1 cellular context compared by ENCODE assay signal in the genomic region with DNA sequence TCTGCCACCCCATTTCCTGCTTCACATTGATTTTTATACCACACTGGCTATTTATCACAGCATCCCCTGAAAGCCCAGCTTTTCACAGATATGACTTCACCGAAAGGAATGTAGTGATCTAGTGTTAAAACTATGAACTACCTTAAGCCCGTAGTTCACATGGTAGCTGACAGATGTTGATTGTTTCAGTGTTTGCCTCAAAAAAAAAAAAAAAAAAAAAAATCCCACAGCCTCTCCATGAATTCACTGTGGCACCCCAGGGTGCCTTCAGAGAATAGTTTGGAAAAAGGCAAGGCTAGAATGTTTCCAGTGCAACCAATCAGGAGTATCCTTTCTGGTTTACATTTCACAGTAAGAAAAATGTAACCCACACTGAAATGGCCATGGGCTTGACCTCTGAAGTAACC.
TF ChIP-seq lines count a peak whose summit lies in the region.

No MANE protein-coding gene starts in this region.

TF ChIP-seq in GM23338, 12 proteins besides CTCF, POLR2A, EP300 and RAD21 (continued from another document):
- TF ChIP-seq NANOG (IDR thresholded peaks at IDR 0.05; ENCODE audit: borderline replicate concordance) = no peak
- no peak for TF ChIP-seq CREB1 (CRISPR knock-in tag; IDR thresholded peaks at IDR 0.05; ENCODE audit: low read depth)
- no peak for TF ChIP-seq EZH2phosphoT487 (IDR thresholded peaks at IDR 0.05; ENCODE audit: unreplicated experiment)
- TF ChIP-seq POLR2AphosphoS5 (IDR thresholded peaks at IDR 0.05; ENCODE audit: low read depth) = no peak
- TF ChIP-seq, protein P1, sequence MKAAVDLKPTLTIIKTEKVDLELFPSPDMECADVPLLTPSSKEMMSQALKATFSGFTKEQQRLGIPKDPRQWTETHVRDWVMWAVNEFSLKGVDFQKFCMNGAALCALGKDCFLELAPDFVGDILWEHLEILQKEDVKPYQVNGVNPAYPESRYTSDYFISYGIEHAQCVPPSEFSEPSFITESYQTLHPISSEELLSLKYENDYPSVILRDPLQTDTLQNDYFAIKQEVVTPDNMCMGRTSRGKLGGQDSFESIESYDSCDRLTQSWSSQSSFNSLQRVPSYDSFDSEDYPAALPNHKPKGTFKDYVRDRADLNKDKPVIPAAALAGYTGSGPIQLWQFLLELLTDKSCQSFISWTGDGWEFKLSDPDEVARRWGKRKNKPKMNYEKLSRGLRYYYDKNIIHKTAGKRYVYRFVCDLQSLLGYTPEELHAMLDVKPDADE (IDR thresholded peaks at IDR 0.05) = no peak
- TF ChIP-seq, protein P2, sequence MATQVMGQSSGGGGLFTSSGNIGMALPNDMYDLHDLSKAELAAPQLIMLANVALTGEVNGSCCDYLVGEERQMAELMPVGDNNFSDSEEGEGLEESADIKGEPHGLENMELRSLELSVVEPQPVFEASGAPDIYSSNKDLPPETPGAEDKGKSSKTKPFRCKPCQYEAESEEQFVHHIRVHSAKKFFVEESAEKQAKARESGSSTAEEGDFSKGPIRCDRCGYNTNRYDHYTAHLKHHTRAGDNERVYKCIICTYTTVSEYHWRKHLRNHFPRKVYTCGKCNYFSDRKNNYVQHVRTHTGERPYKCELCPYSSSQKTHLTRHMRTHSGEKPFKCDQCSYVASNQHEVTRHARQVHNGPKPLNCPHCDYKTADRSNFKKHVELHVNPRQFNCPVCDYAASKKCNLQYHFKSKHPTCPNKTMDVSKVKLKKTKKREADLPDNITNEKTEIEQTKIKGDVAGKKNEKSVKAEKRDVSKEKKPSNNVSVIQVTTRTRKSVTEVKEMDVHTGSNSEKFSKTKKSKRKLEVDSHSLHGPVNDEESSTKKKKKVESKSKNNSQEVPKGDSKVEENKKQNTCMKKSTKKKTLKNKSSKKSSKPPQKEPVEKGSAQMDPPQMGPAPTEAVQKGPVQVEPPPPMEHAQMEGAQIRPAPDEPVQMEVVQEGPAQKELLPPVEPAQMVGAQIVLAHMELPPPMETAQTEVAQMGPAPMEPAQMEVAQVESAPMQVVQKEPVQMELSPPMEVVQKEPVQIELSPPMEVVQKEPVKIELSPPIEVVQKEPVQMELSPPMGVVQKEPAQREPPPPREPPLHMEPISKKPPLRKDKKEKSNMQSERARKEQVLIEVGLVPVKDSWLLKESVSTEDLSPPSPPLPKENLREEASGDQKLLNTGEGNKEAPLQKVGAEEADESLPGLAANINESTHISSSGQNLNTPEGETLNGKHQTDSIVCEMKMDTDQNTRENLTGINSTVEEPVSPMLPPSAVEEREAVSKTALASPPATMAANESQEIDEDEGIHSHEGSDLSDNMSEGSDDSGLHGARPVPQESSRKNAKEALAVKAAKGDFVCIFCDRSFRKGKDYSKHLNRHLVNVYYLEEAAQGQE (IDR thresholded peaks at IDR 0.05; ENCODE audit: unreplicated experiment) = no peak
- no peak for TF ChIP-seq ZNF331 (CRISPR knock-in tag; IDR thresholded peaks at IDR 0.05; ENCODE audit: low read depth)
- no peak for TF ChIP-seq EZH2 (IDR thresholded peaks at IDR 0.05; ENCODE audit: low read depth, unreplicated experiment)
- TF ChIP-seq, protein P3, sequence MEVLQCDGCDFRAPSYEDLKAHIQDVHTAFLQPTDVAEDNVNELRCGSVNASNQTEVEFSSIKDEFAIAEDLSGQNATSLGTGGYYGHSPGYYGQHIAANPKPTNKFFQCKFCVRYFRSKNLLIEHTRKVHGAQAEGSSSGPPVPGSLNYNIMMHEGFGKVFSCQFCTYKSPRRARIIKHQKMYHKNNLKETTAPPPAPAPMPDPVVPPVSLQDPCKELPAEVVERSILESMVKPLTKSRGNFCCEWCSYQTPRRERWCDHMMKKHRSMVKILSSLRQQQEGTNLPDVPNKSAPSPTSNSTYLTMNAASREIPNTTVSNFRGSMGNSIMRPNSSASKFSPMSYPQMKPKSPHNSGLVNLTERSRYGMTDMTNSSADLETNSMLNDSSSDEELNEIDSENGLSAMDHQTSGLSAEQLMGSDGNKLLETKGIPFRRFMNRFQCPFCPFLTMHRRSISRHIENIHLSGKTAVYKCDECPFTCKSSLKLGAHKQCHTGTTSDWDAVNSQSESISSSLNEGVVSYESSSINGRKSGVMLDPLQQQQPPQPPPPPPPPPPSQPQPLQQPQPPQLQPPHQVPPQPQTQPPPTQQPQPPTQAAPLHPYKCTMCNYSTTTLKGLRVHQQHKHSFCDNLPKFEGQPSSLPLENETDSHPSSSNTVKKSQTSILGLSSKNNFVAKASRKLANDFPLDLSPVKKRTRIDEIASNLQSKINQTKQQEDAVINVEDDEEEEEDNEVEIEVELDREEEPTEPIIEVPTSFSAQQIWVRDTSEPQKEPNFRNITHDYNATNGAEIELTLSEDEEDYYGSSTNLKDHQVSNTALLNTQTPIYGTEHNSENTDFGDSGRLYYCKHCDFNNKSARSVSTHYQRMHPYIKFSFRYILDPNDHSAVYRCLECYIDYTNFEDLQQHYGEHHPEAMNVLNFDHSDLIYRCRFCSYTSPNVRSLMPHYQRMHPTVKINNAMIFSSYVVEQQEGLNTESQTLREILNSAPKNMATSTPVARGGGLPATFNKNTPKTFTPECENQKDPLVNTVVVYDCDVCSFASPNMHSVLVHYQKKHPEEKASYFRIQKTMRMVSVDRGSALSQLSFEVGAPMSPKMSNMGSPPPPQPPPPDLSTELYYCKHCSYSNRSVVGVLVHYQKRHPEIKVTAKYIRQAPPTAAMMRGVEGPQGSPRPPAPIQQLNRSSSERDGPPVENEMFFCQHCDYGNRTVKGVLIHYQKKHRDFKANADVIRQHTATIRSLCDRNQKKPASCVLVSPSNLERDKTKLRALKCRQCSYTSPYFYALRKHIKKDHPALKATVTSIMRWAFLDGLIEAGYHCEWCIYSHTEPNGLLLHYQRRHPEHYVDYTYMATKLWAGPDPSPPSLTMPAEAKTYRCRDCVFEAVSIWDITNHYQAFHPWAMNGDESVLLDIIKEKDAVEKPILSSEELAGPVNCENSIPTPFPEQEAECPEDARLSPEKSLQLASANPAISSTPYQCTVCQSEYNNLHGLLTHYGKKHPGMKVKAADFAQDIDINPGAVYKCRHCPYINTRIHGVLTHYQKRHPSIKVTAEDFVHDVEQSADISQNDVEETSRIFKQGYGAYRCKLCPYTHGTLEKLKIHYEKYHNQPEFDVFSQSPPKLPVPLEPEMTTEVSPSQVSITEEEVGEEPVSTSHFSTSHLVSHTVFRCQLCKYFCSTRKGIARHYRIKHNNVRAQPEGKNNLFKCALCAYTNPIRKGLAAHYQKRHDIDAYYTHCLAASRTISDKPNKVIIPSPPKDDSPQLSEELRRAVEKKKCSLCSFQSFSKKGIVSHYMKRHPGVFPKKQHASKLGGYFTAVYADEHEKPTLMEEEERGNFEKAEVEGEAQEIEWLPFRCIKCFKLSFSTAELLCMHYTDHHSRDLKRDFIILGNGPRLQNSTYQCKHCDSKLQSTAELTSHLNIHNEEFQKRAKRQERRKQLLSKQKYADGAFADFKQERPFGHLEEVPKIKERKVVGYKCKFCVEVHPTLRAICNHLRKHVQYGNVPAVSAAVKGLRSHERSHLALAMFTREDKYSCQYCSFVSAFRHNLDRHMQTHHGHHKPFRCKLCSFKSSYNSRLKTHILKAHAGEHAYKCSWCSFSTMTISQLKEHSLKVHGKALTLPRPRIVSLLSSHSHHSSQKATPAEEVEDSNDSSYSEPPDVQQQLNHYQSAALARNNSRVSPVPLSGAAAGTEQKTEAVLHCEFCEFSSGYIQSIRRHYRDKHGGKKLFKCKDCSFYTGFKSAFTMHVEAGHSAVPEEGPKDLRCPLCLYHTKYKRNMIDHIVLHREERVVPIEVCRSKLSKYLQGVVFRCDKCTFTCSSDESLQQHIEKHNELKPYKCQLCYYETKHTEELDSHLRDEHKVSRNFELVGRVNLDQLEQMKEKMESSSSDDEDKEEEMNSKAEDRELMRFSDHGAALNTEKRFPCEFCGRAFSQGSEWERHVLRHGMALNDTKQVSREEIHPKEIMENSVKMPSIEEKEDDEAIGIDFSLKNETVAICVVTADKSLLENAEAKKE (CRISPR knock-in tag; IDR thresholded peaks at IDR 0.05) = no peak
